1 cellular context compared by ENCODE assay signal in genomic region chr1:111515291-111516007, GRCh38.
TF ChIP-seq lines count a peak whose summit lies in the region.

No MANE protein-coding gene starts in this region.

TF ChIP-seq in WTC11, 78 proteins besides CTCF, POLR2A, EP300 and RAD21 (continued from another document):
- TF ChIP-seq E2F1 (CRISPR knock-in tag; IDR thresholded peaks at IDR 0.05) (no peak), JAZF1 (CRISPR knock-in tag; IDR thresholded peaks at IDR 0.05) (no peak)
